9 cellular contexts compared by ENCODE assay signal in genomic region chr20:1810926-1811620, GRCh38.
DNase-seq lines count a peak whose midpoint lies in the region; ATAC-seq and TF ChIP-seq lines count a peak whose summit lies in the region.
"Had no signal": no experiment of that assay in that cellular context is flagged by ENCODE, and none has a peak within 500 bp of the region (broad histone marks: within the 10 kb centered on the region; RNA-seq: fewer than 3 reads in every experiment).

No MANE protein-coding gene starts in this region.

- H3K9me3 ChIP-seq in lower lobe of right lung (no peaks in the 10 kb centered on the region), tibial nerve (no peaks in the 10 kb centered on the region)

- DNase-seq in DMS 273 (lab: John Stamatoyannopoulos, UW; ENCODE audit: unreplicated experiment), result peak; percentile 35
- DNase-seq in DMS 273 treated with DMSO at 0.1 percent for 48 hours (lab: John Stamatoyannopoulos, UW), result no peak
- peak in 41 of 61 donors; percentile 26 to 81 (median 59) for DNase-seq in caudate nucleus (lab: John Stamatoyannopoulos, UW)
- DNase-seq in lower lobe of right lung, result no peak
- peak in 1 of 2 donors; percentile 36 for DNase-seq in tibial nerve (ENCODE audit: low spot score in 2 of 2)
- no peak for DNase-seq in NCI-H226
- DNase-seq in NCI-H2029 (lab: John Stamatoyannopoulos, UW), result no peak

- peak; percentile 37 to 45 for TF ChIP-seq EP300 in tibial nerve (IDR thresholded peaks at IDR 0.05)

- intact Hi-C loops in lower lobe of right lung (cut with DNase I), result no loop called here

- H3K4me3 ChIP-seq in lower lobe of right lung (no peak overlapping the region), tibial nerve (no peak overlapping the region)

- no peak for TF ChIP-seq POLR2A in tibial nerve (IDR thresholded peaks at IDR 0.05)

- no peaks in the 10 kb centered on the region for H3K27me3 ChIP-seq in lower lobe of right lung (ENCODE audit: low read depth)
- H3K27me3 ChIP-seq in tibial nerve, result no peaks in the 10 kb centered on the region

- ATAC-seq in lower lobe of right lung, result peak; percentile 75 to 81
- ATAC-seq in HG03432 (IDR thresholded peaks at IDR 0.05; ENCODE audit: unreplicated experiment), result no peak

- H3K27ac ChIP-seq in caudate nucleus (ENCODE audit: low read depth, low read length) (peak overlapping the region; percentile 94), lower lobe of right lung (peak overlapping the region; percentile 50), tibial nerve (peak overlapping the region; percentile 29 to 88 (median 76))
- H3K27ac ChIP-seq: 22Rv1 had no signal

- TF ChIP-seq CTCF in lower lobe of right lung (IDR thresholded peaks at IDR 0.05) (no peak), tibial nerve (IDR thresholded peaks at IDR 0.05) (peak in 1 of 5 experiments; percentile 16)

- H3K36me3 ChIP-seq in lower lobe of right lung (no peaks in the 10 kb centered on the region), tibial nerve (no peaks in the 10 kb centered on the region)

- H3K4me1 ChIP-seq in lower lobe of right lung (peaks cover 36% of the 10 kb centered on the region), tibial nerve (peaks cover 0 to 59% (median 35%) of the 10 kb centered on the region in 4 donors)

- WGBS in tibial nerve, 2 donors, result 15 to 23% methylated on average over 7 of the region's 7 CpGs

Comparison
In these comparisons a context has a peak if more than half of its experiments do, and no peak if none do; other contexts are left out.
1. DNase-seq: peak in DMS 273 (single experiment) and caudate nucleus (41 of 61); none in DMS 273 treated with DMSO at 0.1 percent for 48 hours (single experiment), lower lobe of right lung (single experiment), NCI-H226 (single experiment) and NCI-H2029 (single experiment).
2. Peak in every context shown above with its lines, with median percentiles within 50 percentile points of each other: H3K27ac ChIP-seq.